3 cellular contexts compared by ENCODE assay signal in the genomic region with DNA sequence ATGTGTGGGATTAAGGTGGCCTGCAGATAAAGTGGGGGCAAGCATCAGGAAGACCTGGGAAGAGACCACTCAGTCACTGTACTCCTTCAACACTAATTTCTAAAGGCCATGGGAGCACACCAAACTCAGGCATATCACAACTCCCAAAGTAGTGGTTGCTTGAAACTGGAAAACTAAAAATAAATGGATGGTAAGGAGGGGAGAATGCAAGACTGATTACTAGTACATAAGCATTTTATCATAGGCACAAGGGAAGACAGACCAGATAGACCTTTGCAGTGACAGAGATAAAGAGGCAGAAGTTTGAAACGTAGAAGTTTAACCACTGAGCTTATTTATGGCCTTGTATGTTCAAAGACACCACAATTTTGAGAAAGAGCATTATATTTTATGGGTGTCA.
"Had no signal": no experiment of that assay in that cellular context is flagged by ENCODE, and none has a peak within 500 bp of the region (broad histone marks: within the 10 kb centered on the region; RNA-seq: fewer than 3 reads in every experiment).

No MANE protein-coding gene starts in this region.

- H3K4me3 ChIP-seq: GM12878 had no signal

- ATAC-seq: GM12878 had no signal

- DNase-seq: GDM1, GF-D8 had no signal
